ENCODE assay signal across 21 cellular contexts in the genomic region with DNA sequence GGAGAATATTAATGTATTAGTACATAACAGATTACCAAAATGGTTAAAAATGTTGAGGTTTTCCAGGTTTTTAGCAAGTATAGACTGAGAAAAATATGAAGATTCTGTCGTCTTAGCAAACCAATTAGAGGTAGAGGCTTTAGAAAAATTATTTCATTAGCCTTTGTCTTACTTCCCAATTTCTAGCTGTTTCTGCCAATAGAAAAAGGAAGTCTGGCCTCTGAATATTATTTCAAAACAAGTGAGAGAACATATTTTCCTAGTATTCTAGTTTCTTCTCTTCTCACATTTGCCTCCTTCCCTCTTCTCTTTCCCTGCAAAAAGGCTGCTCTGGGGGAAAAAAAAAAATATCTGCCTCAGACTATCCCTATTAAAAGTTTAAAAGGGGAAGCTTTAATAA.
"Had no signal": no experiment of that assay in that cellular context is flagged by ENCODE, and none has a peak within 500 bp of the region (broad histone marks: within the 10 kb centered on the region; RNA-seq: fewer than 3 reads in every experiment).

No MANE protein-coding gene starts in this region.

- H3K9me3 ChIP-seq: gastrocnemius medialis, ovary, right lobe of liver, testis, transverse colon had no signal

- H3K27me3 ChIP-seq: gastrocnemius medialis, ovary, right lobe of liver, testis, transverse colon had no signal

- ATAC-seq: activated naive CD4-positive, alpha-beta T cell treated with anti-CD3 and anti-CD28 coated beads, Interleukin-2, amount 50 U/mL, for 72 hours; activated T-cell treated with anti-CD3 and anti-CD28 coated beads, Interleukin-2, amount 50 U/mL, for 72 hours; effector memory CD8-positive, alpha-beta T cell; gastrocnemius medialis; left ventricle myocardium superior; stimulated activated naive CD8-positive, alpha-beta T cell treated with anti-CD3 and anti-CD28 coated beads, Interleukin-15, Interleukin-2, amounts not matched to agents 100 U/mL and 50 U/mL, for 24 hours had no signal

- H3K4me1 ChIP-seq: gastrocnemius medialis, right lobe of liver, testis, transverse colon had no signal

- DNase-seq: activated CD4-positive, alpha-beta T cell treated with anti-CD3 and anti-CD28 coated beads for 4 hours; activated CD4-positive, alpha-beta T cell treated with anti-CD3 and anti-CD28 coated beads, Interleukin-2, amount 50 U/mL, for 4 hours; activated CD4-positive, CD25-positive, alpha-beta regulatory T cell; activated naive CD4-positive, alpha-beta T cell; activated T-cell treated with anti-CD3 and anti-CD28 coated beads for 4 hours; activated T-cell treated with anti-CD3 and anti-CD28 coated beads, Interleukin-2, amount 50 U/mL, for 72 hours; effector memory CD8-positive, alpha-beta T cell; erythroblast; gastrocnemius medialis; glutamatergic neuron; islet precursor cell; left ventricle myocardium superior; mammary epithelial cell; ovary; right lobe of liver; stimulated activated CD4-positive, alpha-beta T cell treated with anti-CD3 and anti-CD28 coated beads, Interleukin-12 subunit alpha, Interleukin-12 subunit beta, amount 100 ng/mL, for 4 hours; stimulated activated CD4-positive, alpha-beta T cell treated with anti-CD3 and anti-CD28 coated beads, Interleukin-4, amount 100 ng/mL, for 1 hour; stimulated activated naive CD8-positive, alpha-beta T cell treated with anti-CD3 and anti-CD28 coated beads, Interleukin-15, Interleukin-2, amounts not matched to agents 100 U/mL and 50 U/mL, for 24 hours; testis; transverse colon had no signal

- H3K27ac ChIP-seq: gastrocnemius medialis, ovary, right lobe of liver, testis, transverse colon had no signal

- H3K4me3 ChIP-seq: gastrocnemius medialis, ovary, right lobe of liver, testis, transverse colon had no signal

- H3K36me3 ChIP-seq: ovary had no signal
